17 cellular contexts compared by ENCODE assay signal in the genomic region with DNA sequence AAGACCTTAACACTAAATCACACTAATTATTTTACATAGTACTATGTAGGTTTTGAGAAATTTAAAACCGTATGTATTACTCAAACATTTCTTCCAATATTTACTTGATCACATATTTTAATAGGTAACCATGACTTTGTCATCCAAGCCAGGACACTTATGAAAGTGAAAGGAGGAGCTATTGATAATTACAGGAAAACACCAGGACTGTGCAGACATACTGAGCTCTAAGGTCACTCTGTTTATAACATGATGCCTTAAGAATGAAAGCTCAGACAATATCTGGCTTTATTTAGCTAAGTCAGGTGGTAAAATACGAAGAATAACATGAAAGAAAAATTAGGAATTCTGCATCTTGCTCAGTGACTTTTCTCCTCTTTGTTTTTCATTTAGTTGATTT.
DNase-seq lines count a peak whose midpoint lies in the region; ATAC-seq, FAIRE-seq and TF ChIP-seq lines count a peak whose summit lies in the region.
"Had no signal": no experiment of that assay in that cellular context is flagged by ENCODE, and none has a peak within 500 bp of the region (broad histone marks: within the 10 kb centered on the region; RNA-seq: fewer than 3 reads in every experiment).

No MANE protein-coding gene starts in this region.

- no peak overlapping the region for H3K27ac Mint-ChIP-seq in immature natural killer cell
- H3K27ac Mint-ChIP-seq in activated CD4-positive, alpha-beta T cell treated with anti-CD3 and anti-CD28 coated beads, Interleukin-2, amount 10 ng/mL, durations not matched to agents 7 days and 5 days: no peak overlapping the region
- H3K27ac Mint-ChIP-seq: CD4-positive, alpha-beta T cell had no signal

- ATAC-seq in HepG2 (no peak), left colon (peak; percentile 57), mucosa of descending colon (peak; percentile 55), HG03565 (IDR thresholded peaks at IDR 0.05; ENCODE audit: unreplicated experiment) (no peak)
- ATAC-seq: A549 had no signal

- H2AFZ ChIP-seq in HepG2 (ENCODE audit: low read length): no peak overlapping the region

- WGBS in liver: 37% methylated on average over 2 of the region's 2 CpGs
- 73% methylated on average over 2 of the region's 2 CpGs for WGBS in HepG2 (ENCODE audit: low lambda C conversion rate)

- peaks cover 0 to 9% (median 0%) of the 10 kb centered on the region in 6 donors for H3K9me3 Mint-ChIP-seq in immature natural killer cell
- no peaks in the 10 kb centered on the region for H3K9me3 Mint-ChIP-seq in activated CD4-positive, alpha-beta T cell treated with anti-CD3 and anti-CD28 coated beads, Interleukin-2, amount 10 ng/mL, durations not matched to agents 7 days and 5 days
- H3K9me3 Mint-ChIP-seq: CD4-positive, alpha-beta T cell had no signal

- TF ChIP-seq RAD21 in liver (IDR thresholded peaks at IDR 0.05) (no peak), HepG2 (CRISPR knock-in tag; IDR thresholded peaks at IDR 0.05) (no peak)

- BruUV-seq in HepG2 (replicated peaks; lab: Mats Ljungman, UMichigan): no TSS peak

- TF ChIP-seq EP300 in HepG2 (IDR thresholded peaks at IDR 0.05; ENCODE audit: low read depth in 2 of 2, low read length in 2 of 2) (no peak), HepG2 (CRISPR knock-in tag; IDR thresholded peaks at IDR 0.05; ENCODE audit: borderline replicate concordance) (no peak)

- CTCF ChIA-PET in HepG2 (lab: Yijun Ruan, JAX; ENCODE audit: low intra/inter-chr PET ratio, low total read pairs): no interaction called here
- CTCF ChIA-PET in activated CD4-positive, alpha-beta T cell treated with anti-CD3 and anti-CD28 coated beads, Interleukin-2, amount 10 ng/mL, durations not matched to agents 7 days and 5 days (lab: Charles Lee): interaction anchor here (0.5 kb wide), 1 partner anchor 75 kb away, joined by 3 read pairs; no protein-coding TSS in a partner anchor

- no peak overlapping the region for H3K4me3 Mint-ChIP-seq in immature natural killer cell
- no peak overlapping the region for H3K4me3 Mint-ChIP-seq in activated CD4-positive, alpha-beta T cell treated with anti-CD3 and anti-CD28 coated beads, Interleukin-2, amount 10 ng/mL, durations not matched to agents 7 days and 5 days
- H3K4me3 Mint-ChIP-seq: CD4-positive, alpha-beta T cell had no signal

- no peaks in the 10 kb centered on the region for H4K20me1 ChIP-seq in HepG2 (ENCODE audit: insufficient read depth, low read length)

- in situ Hi-C loops in HepG2 (cut with HindIII; ENCODE audit: extremely low pct_ligation_motif_present, low pct_unique_long_range_greater_than_20kb): no loop called here

- H3K27ac ChIP-seq in liver (ENCODE audit: low read depth in 1 of 2, low read length in 2 of 2) (peak overlapping the region in 1 of 2 donors; percentile 11), HepG2 (ENCODE audit: extremely low read length, insufficient read depth, low read length) (no peak overlapping the region)
- H3K27ac ChIP-seq: 22Rv1, A549, C4-2B had no signal

- H3K4me3 ChIP-seq in liver (ENCODE audit: low read depth in 1 of 3, low read length in 3 of 3): no peak overlapping the region
- H3K4me3 ChIP-seq in HepG2 (replicated peaks in 1 of 3; ENCODE audit: insufficient read depth in 1 of 3, low read depth in 2 of 3, low read length in 3 of 3): no peak overlapping the region
- no peak overlapping the region for H3K4me3 ChIP-seq in mucosa of descending colon
- H3K4me3 ChIP-seq: A549, HAP-1 had no signal

- H3K36me3 ChIP-seq in liver (ENCODE audit: control insufficient read depth in 4 of 4, insufficient read depth in 3 of 4, low read depth in 1 of 4, low read length in 3 of 4) (no peaks in the 10 kb centered on the region), HepG2 (replicated peaks in 1 of 2; ENCODE audit: control insufficient read depth in 1 of 2, insufficient read depth in 2 of 2, low read length in 2 of 2) (no peaks in the 10 kb centered on the region), mucosa of descending colon (ENCODE audit: low read depth) (no peaks in the 10 kb centered on the region)
- H3K36me3 ChIP-seq: HAP-1 had no signal

- peaks cover 0 to 4% (median 0%) of the 10 kb centered on the region in 3 donors for H3K27me3 Mint-ChIP-seq in immature natural killer cell (ENCODE audit: low read depth in 3 of 3)
- no peaks in the 10 kb centered on the region for H3K27me3 Mint-ChIP-seq in activated CD4-positive, alpha-beta T cell treated with anti-CD3 and anti-CD28 coated beads, Interleukin-2, amount 10 ng/mL, durations not matched to agents 7 days and 5 days
- H3K27me3 Mint-ChIP-seq: CD4-positive, alpha-beta T cell had no signal

- TF ChIP-seq CTCF in liver (IDR thresholded peaks at IDR 0.05; ENCODE audit: low read depth, low read length, missing input control): no peak
- no peak for TF ChIP-seq CTCF in HepG2 (CRISPR knock-in tag; IDR thresholded peaks at IDR 0.05)
- TF ChIP-seq CTCF in mucosa of descending colon (IDR thresholded peaks at IDR 0.05): no peak

- H3K36me3 Mint-ChIP-seq in immature natural killer cell: no peaks in the 10 kb centered on the region
- H3K36me3 Mint-ChIP-seq in activated CD4-positive, alpha-beta T cell treated with anti-CD3 and anti-CD28 coated beads, Interleukin-2, amount 10 ng/mL, durations not matched to agents 7 days and 5 days (ENCODE audit: low read depth): no peaks in the 10 kb centered on the region

- FAIRE-seq in HepG2 (lab: Jason Lieb, UNC): no peak
- FAIRE-seq: H1 had no signal

- DNase-seq in HepG2 (ENCODE audit: low spot score): no peak
- DNase-seq in left colon: no peak
- DNase-seq in mucosa of descending colon: no peak
- no peak for DNase-seq in immature natural killer cell
- no peak for DNase-seq in activated CD4-positive, alpha-beta T cell treated with anti-CD3 and anti-CD28 coated beads, Interleukin-2, amount 10 ng/mL, durations not matched to agents 7 days and 5 days
- DNase-seq: AML-193; CD4-positive, alpha-beta T cell; DMS153; DMS79; GDM1 had no signal

- intact Hi-C loops in HepG2 (cut with micrococcal nuclease; ENCODE audit: unreplicated experiment) (no loop called here), left colon (cut with DNase I, micrococcal nuclease) (no loop called here), mucosa of descending colon (cut with DNase I, micrococcal nuclease) (loop anchor here in 1 of 2 donors (10.0 kb wide), 1 partner anchor 84 kb away; no protein-coding TSS in a partner anchor)

- H3K9me3 ChIP-seq in liver (ENCODE audit: control insufficient read depth in 4 of 4, low read length in 3 of 4): peaks cover 0 to 2% (median 0%) of the 10 kb centered on the region in 4 donors
- no peaks in the 10 kb centered on the region for H3K9me3 ChIP-seq in HepG2 (ENCODE audit: low read length)
- H3K9me3 ChIP-seq in mucosa of descending colon: no peaks in the 10 kb centered on the region
- H3K9me3 ChIP-seq: A549, HAP-1 had no signal

- POLR2A ChIA-PET in HepG2 (lab: Yijun Ruan, JAX): no interaction called here
- POLR2A ChIA-PET in activated CD4-positive, alpha-beta T cell treated with anti-CD3 and anti-CD28 coated beads, Interleukin-2, amount 10 ng/mL, durations not matched to agents 7 days and 5 days (lab: Charles Lee): no interaction called here

- no peaks in the 10 kb centered on the region for H3K27me3 ChIP-seq in liver (ENCODE audit: control insufficient read depth in 4 of 4, insufficient read depth in 4 of 4, low read length in 3 of 4)
- H3K27me3 ChIP-seq in HepG2 (ENCODE audit: control insufficient read depth in 1 of 2, insufficient read depth in 2 of 2, low read length in 2 of 2): no peaks in the 10 kb centered on the region

- no peaks in the 10 kb centered on the region for H3K79me2 ChIP-seq in HepG2 (ENCODE audit: insufficient read depth, low read length)

- H3K4me2 ChIP-seq in HepG2 (ENCODE audit: low read depth, low read length): no peak overlapping the region
- H3K4me2 ChIP-seq: A549 had no signal

- H3K4me1 ChIP-seq in liver (ENCODE audit: control insufficient read depth in 4 of 4, insufficient read depth in 4 of 4, low read length in 3 of 4) (peaks cover 5 to 17% (median 8%) of the 10 kb centered on the region in 4 donors), HepG2 (ENCODE audit: insufficient read depth, low read length) (no peaks in the 10 kb centered on the region), mucosa of descending colon (ENCODE audit: low read depth) (peaks cover 5% of the 10 kb centered on the region)
- H3K4me1 ChIP-seq: A549 had no signal

- H3K9ac ChIP-seq in liver (ENCODE audit: low read depth in 1 of 2, low read length in 2 of 2) (no peak overlapping the region), HepG2 (ENCODE audit: insufficient read depth, low read depth, low read length) (no peak overlapping the region)

- no peak for TF ChIP-seq POLR2A in HepG2 (IDR thresholded peaks at IDR 0.05; ENCODE audit: insufficient read depth in 1 of 2, low read depth in 2 of 2, low read length in 2 of 2)

- no peaks in the 10 kb centered on the region for H3K4me1 Mint-ChIP-seq in immature natural killer cell
- no peaks in the 10 kb centered on the region for H3K4me1 Mint-ChIP-seq in activated CD4-positive, alpha-beta T cell treated with anti-CD3 and anti-CD28 coated beads, Interleukin-2, amount 10 ng/mL, durations not matched to agents 7 days and 5 days

TF ChIP-seq in liver, 16 proteins besides CTCF, POLR2A, EP300 and RAD21 (continues in another document):
- peak; percentile 31 to 55 for TF ChIP-seq RXRA (IDR thresholded peaks at IDR 0.05)
- TF ChIP-seq, protein P1, sequence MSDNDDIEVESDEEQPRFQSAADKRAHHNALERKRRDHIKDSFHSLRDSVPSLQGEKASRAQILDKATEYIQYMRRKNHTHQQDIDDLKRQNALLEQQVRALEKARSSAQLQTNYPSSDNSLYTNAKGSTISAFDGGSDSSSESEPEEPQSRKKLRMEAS (IDR thresholded peaks at IDR 0.05): no peak
- no peak for TF ChIP-seq HNF4G (IDR thresholded peaks at IDR 0.05)

TF ChIP-seq in HepG2, 621 proteins besides CTCF, POLR2A, EP300 and RAD21 (continues in another document):
- TF ChIP-seq ZNF136 (CRISPR knock-in tag; IDR thresholded peaks at IDR 0.05; ENCODE audit: low read depth) (no peak), MYC (CRISPR knock-in tag; IDR thresholded peaks at IDR 0.05; ENCODE audit: borderline replicate concordance) (no peak)

Comparison
In these comparisons a context has a peak if more than half of its experiments do, and no peak if none do; other contexts are left out.
1. ATAC-seq: peak in left colon (single experiment) and mucosa of descending colon (single experiment); none in HepG2 (single experiment) and HG03565 (single experiment).